15 cellular contexts compared by ENCODE assay signal in genomic region chr21:46054031-46054430, GRCh38. TPM values are rescaled to one million over a fixed set of nuclear protein-coding genes. Genes with fewer than 3 reads are reported as not detected.
DNase-seq lines count a peak whose midpoint lies in the region; ATAC-seq and TF ChIP-seq lines count a peak whose summit lies in the region.
"Had no signal": no experiment of that assay in that cellular context is flagged by ENCODE, and none has a peak within 500 bp of the region (broad histone marks: within the 10 kb centered on the region; RNA-seq: fewer than 3 reads in every experiment).

No MANE protein-coding gene starts in this region.

- H3K4me1 ChIP-seq in breast epithelium (peaks cover 9 to 10% of the 10 kb centered on the region in 2 donors), mammary epithelial cell (ENCODE audit: insufficient read depth, low read length) (peaks cover 37% of the 10 kb centered on the region), esophagus muscularis mucosa (peaks cover 37 to 72% (median 65%) of the 10 kb centered on the region in 4 donors), osteoblast (ENCODE audit: insufficient read depth, low read length) (peaks cover 44% of the 10 kb centered on the region), tibial artery (peaks cover 12 to 52% (median 45%) of the 10 kb centered on the region in 4 donors), left lung (peaks cover 0 to 4% of the 10 kb centered on the region in 2 donors)

- no TSS peak for BruUV-seq in mammary epithelial cell (replicated peaks; lab: Mats Ljungman, UMichigan)

- H3K4me2 ChIP-seq in mammary epithelial cell (ENCODE audit: insufficient read depth, low read depth, low read length) (no peak overlapping the region), osteoblast (ENCODE audit: insufficient read depth, low read length) (peak overlapping the region; percentile 71)
- H3K4me2 ChIP-seq: A549 had no signal

- CTCF ChIA-PET in mammary epithelial cell (lab: Charles Lee; ENCODE audit: low non-redundant PET) = no interaction called here

- H3K27ac ChIP-seq in breast epithelium (peak overlapping the region; percentile 42 to 95), mammary epithelial cell (ENCODE audit: insufficient read depth, low read depth, low read length) (no peak overlapping the region), esophagus muscularis mucosa (replicated peaks in 1 of 4) (peak overlapping the region; percentile 94 to 99 (median 96)), osteoblast (ENCODE audit: low read depth, low read length) (peak overlapping the region; percentile 91), tibial artery (peak overlapping the region; percentile 90 to 97), left lung (no peak overlapping the region)

- H3K9ac ChIP-seq in mammary epithelial cell (ENCODE audit: insufficient read depth, low read length) = no peak overlapping the region

- no peaks in the 10 kb centered on the region for H3K9me3 ChIP-seq in breast epithelium
- H3K9me3 ChIP-seq in mammary epithelial cell (replicated peaks; ENCODE audit: insufficient read depth, low read length) = peaks cover 7% of the 10 kb centered on the region
- H3K9me3 ChIP-seq in esophagus muscularis mucosa = no peaks in the 10 kb centered on the region
- H3K9me3 ChIP-seq in osteoblast (ENCODE audit: low read depth, low read length) = no peaks in the 10 kb centered on the region
- H3K9me3 ChIP-seq in tibial artery = no peaks in the 10 kb centered on the region
- no peaks in the 10 kb centered on the region for H3K9me3 ChIP-seq in left lung
- H3K9me3 ChIP-seq: A549, upper lobe of left lung had no signal

- H3K27me3 ChIP-seq in breast epithelium = peaks cover 0 to 2% of the 10 kb centered on the region in 2 donors
- H3K27me3 ChIP-seq in mammary epithelial cell (ENCODE audit: insufficient read depth, low read length) = no peaks in the 10 kb centered on the region
- peaks cover 0 to 5% (median 0%) of the 10 kb centered on the region in 4 donors for H3K27me3 ChIP-seq in esophagus muscularis mucosa
- no peaks in the 10 kb centered on the region for H3K27me3 ChIP-seq in osteoblast (ENCODE audit: insufficient read depth, low read length)
- no peaks in the 10 kb centered on the region for H3K27me3 ChIP-seq in tibial artery
- peaks cover 0 to 64% of the 10 kb centered on the region in 2 donors for H3K27me3 ChIP-seq in left lung

- in situ Hi-C loops in mammary epithelial cell (cut with MboI; ENCODE audit: low sequenced_read_pairs in 2 of 2) = no loop called here

- no peaks in the 10 kb centered on the region for H3K36me3 ChIP-seq in breast epithelium
- no peaks in the 10 kb centered on the region for H3K36me3 ChIP-seq in mammary epithelial cell (ENCODE audit: insufficient read depth, low read length)
- no peaks in the 10 kb centered on the region for H3K36me3 ChIP-seq in esophagus muscularis mucosa
- H3K36me3 ChIP-seq in osteoblast (ENCODE audit: insufficient read depth, low read length) = no peaks in the 10 kb centered on the region
- H3K36me3 ChIP-seq in tibial artery = no peaks in the 10 kb centered on the region
- no peaks in the 10 kb centered on the region for H3K36me3 ChIP-seq in left lung
- H3K36me3 ChIP-seq: upper lobe of left lung had no signal

- TF ChIP-seq POLR2A in breast epithelium (IDR thresholded peaks at IDR 0.05) (no peak), esophagus muscularis mucosa (IDR thresholded peaks at IDR 0.05; ENCODE audit: low read depth) (no peak)

- TF ChIP-seq CTCF in breast epithelium (IDR thresholded peaks at IDR 0.05) = no peak
- no peak for TF ChIP-seq CTCF in mammary epithelial cell (conservative IDR thresholded peaks at IDR 0.05 in 1 of 2, IDR thresholded peaks at IDR 0.05 in 1 of 2; ENCODE audit: extremely low read depth in 1 of 2, insufficient read depth in 1 of 2, low read depth in 1 of 2, low read length in 2 of 2)
- TF ChIP-seq CTCF in esophagus muscularis mucosa (IDR thresholded peaks at IDR 0.05) = no peak
- no peak for TF ChIP-seq CTCF in osteoblast (IDR thresholded peaks at IDR 0.05; ENCODE audit: extremely low read depth, low read depth, low read length)
- no peak for TF ChIP-seq CTCF in tibial artery (IDR thresholded peaks at IDR 0.05)
- TF ChIP-seq CTCF in left lung (IDR thresholded peaks at IDR 0.05) = no peak

- H4K20me1 ChIP-seq in mammary epithelial cell (ENCODE audit: insufficient read depth, low read length) = no peaks in the 10 kb centered on the region
- H4K20me1 ChIP-seq in osteoblast (ENCODE audit: insufficient read depth, low read length) = no peaks in the 10 kb centered on the region

- no peak for DNase-seq in breast epithelium (ENCODE audit: low spot score in 2 of 2)
- no peak for DNase-seq in mammary epithelial cell
- DNase-seq in esophagus muscularis mucosa (ENCODE audit: extremely low spot score) = peak; percentile 60
- no peak for DNase-seq in osteoblast (ENCODE audit: insufficient read length, low spot score, missing footprints)
- no peak for DNase-seq in tibial artery
- DNase-seq in HK-2 (ENCODE audit: unreplicated experiment) = no peak
- no peak for DNase-seq in SIG-M5 treated with dmso at 0.1 percent for 504 hours (lab: John Stamatoyannopoulos, UW; ENCODE audit: unreplicated experiment)
- DNase-seq in left lung = no peak
- DNase-seq: anterior cingulate cortex; CD4-positive, CD25-positive, alpha-beta regulatory T cell; GOT3; naive thymus-derived CD4-positive, alpha-beta T cell; NCI-H2081; upper lobe of left lung had no signal

- H3K4me3 ChIP-seq in breast epithelium = no peak overlapping the region
- H3K4me3 ChIP-seq in mammary epithelial cell (replicated peaks in 1 of 3; ENCODE audit: insufficient read depth in 1 of 3, low read depth in 2 of 3, low read length in 3 of 3) = no peak overlapping the region
- no peak overlapping the region for H3K4me3 ChIP-seq in esophagus muscularis mucosa
- no peak overlapping the region for H3K4me3 ChIP-seq in osteoblast (ENCODE audit: insufficient read depth, low read length)
- H3K4me3 ChIP-seq in tibial artery = no peak overlapping the region
- H3K4me3 ChIP-seq in left lung = no peak overlapping the region
- H3K4me3 ChIP-seq: A549, upper lobe of left lung had no signal

- H2AFZ ChIP-seq in mammary epithelial cell (ENCODE audit: low read depth, low read length) (no peak overlapping the region), osteoblast (ENCODE audit: low read length) (no peak overlapping the region)

- ATAC-seq in left lung = no peak

- 50% methylated on average over 10 of the region's 10 CpGs for WGBS in mammary epithelial cell (ENCODE audit: low coverage, missing lambda C conversion rate)
- WGBS in esophagus muscularis mucosa = 91% methylated on average over 10 of the region's 10 CpGs

- dilution Hi-C loops in mammary epithelial cell (cut with HindIII; ENCODE audit: low sequenced_read_pairs) = loop anchor here (5.0 to 25.0 kb wide), 4 partner anchors 52 to 467 kb away; no protein-coding TSS in a partner anchor

- no peak for TF ChIP-seq EP300 in esophagus muscularis mucosa (IDR thresholded peaks at IDR 0.05)

- H3K79me2 ChIP-seq in mammary epithelial cell (ENCODE audit: insufficient read depth, low read length) (no peaks in the 10 kb centered on the region), osteoblast (ENCODE audit: insufficient read depth, low read length) (no peaks in the 10 kb centered on the region)

- intact Hi-C loops in breast epithelium (cut with DNase I; ENCODE audit: low total_unique reads) (no loop called here), mammary epithelial cell (cut with micrococcal nuclease) (no loop called here), esophagus muscularis mucosa (cut with DNase I) (no loop called here), tibial artery (cut with DNase I; ENCODE audit: low total_unique reads) (loop anchor here (2.0 kb wide), 1 partner anchor 71 kb away; no protein-coding TSS in a partner anchor), left lung (cut with DNase I) (no loop called here)

RNA-seq across cellular contexts. Expression of gene COL6A2, which starts 43.9 kb away (rescaled TPM):
- 1,000 to 10,000 TPM in 1 of 3 donors, 100 to 1,000 TPM in 2; 177 to 1,266 (median 418) TPM for total RNA-seq in breast epithelium
- total RNA-seq in mammary epithelial cell = 10 to 100 TPM in 1 of 2 donors, under 1 TPM in 1; 0.87 to 47.0 TPM
- 0.74 TPM for polyA plus RNA-seq in mammary epithelial cell
- polyA minus RNA-seq in mammary epithelial cell = not detected
- 1,000 to 10,000 TPM in 2 of 4 donors, 100 to 1,000 TPM in 2; 942 to 1,525 (median 1,202) TPM for total RNA-seq in esophagus muscularis mucosa
- total RNA-seq in osteoblast = 1,184 and 1,265 TPM in 2 replicates
- 100 to 1,000 TPM; 405 to 474 TPM for total RNA-seq in left lung

Comparison
In these comparisons a context has a peak if more than half of its experiments do, and no peak if none do; other contexts are left out.
1. H3K27ac ChIP-seq: peak in breast epithelium (2 of 2), esophagus muscularis mucosa (4 of 4), osteoblast (single experiment) and tibial artery (2 of 2); none in mammary epithelial cell (single experiment) and left lung (0 of 2).